Comparison of ENCODE assay signal across 8 cellular contexts in the genomic region with DNA sequence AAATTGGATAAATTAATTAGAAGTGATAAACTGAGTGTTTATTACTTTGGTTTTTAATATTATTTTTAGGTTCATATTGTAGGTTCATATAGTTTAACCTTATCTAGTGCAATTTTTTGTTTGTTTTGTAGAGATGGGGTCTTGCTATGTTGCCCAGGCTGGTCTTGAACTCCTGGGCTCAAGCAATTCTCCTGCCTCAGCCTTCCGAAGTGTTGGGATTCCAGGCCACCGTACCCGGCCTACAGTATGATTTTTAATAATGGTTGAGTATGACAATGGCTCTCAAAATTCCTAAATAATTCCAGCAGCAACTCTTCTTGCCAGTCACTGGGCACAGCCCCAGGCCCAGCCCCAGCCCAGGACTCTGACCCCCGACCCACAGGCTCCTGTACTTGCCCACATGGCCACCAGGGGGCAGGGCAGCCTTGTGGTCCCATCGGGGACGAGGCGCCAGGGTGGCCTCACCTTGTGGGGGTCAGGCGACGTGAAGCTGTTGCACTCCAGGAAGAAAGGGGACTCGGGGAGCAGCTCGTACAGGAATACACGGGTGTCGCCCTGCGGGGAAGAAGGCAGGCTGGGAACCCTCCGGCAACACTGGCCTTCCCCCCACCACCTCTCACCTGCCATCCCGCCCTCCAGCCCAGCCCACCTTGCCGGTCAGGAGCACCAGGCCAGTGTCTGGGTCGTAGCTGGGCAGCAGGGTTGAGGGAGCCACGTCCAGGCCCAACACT. TPM values are rescaled to one million over a fixed set of nuclear protein-coding genes. Genes with fewer than 3 reads are reported as not detected.
A peak's percentile ranks its signal among the peaks of the same experiment; 100 is the strongest.
DNase-seq lines count a peak whose midpoint lies in the region; ATAC-seq and TF ChIP-seq lines count a peak whose summit lies in the region.

No MANE protein-coding gene starts in this region.

- BruUV-seq in Calu3 (replicated peaks; lab: Mats Ljungman, UMichigan), result no TSS peak

- DNase-seq in Calu3, result peak; percentile 87
- DNase-seq in M059J (ENCODE audit: low read depth), result peak; percentile 34
- DNase-seq in activated CD8-positive, alpha-beta memory T cell treated with anti-CD3 and anti-CD28 coated beads for 4 hours (ENCODE audit: low read depth in 2 of 2), result peak; percentile 31 to 49
- no peak for DNase-seq in epithelial cell of esophagus (ENCODE audit: low read depth)
- DNase-seq in neuronal stem cell (ENCODE audit: low spot score), result peak; percentile 72
- peak; percentile 66 to 75 for DNase-seq in thyroid gland
- DNase-seq in SIG-M5 treated with dmso at 0.1 percent for 504 hours (lab: John Stamatoyannopoulos, UW; ENCODE audit: unreplicated experiment), result no peak

- no peak overlapping the region for H3K27ac ChIP-seq in neuronal stem cell (replicated peaks; ENCODE audit: low read length)
- H3K27ac ChIP-seq in thyroid gland, result no peak overlapping the region

- H2BK120ac ChIP-seq in neuronal stem cell (ENCODE audit: low read depth, low read length), result no peak overlapping the region

- CTCF ChIA-PET in Calu3 (lab: Charles Lee), result interaction anchor here (0.6 to 3.7 kb wide), 9 partner anchors 10 to 150 kb away, joined by 3 to 53 read pairs (median 3); no protein-coding TSS in a partner anchor

- no peak overlapping the region for H2AFZ ChIP-seq in neuronal stem cell (ENCODE audit: low read length)

- H3K23ac ChIP-seq in neuronal stem cell (ENCODE audit: low read depth, low read length, poor library complexity), result no peak overlapping the region

- peak overlapping the region; percentile 26 for H2BK15ac ChIP-seq in neuronal stem cell (ENCODE audit: low read length)

- H2AK5ac ChIP-seq in neuronal stem cell (ENCODE audit: low read depth, low read length), result peak overlapping the region; percentile 59

- H3K4me3 ChIP-seq in epithelial cell of esophagus (ENCODE audit: low read length) (no peak overlapping the region), neuronal stem cell (ENCODE audit: low read length in 2 of 2) (no peak overlapping the region), thyroid gland (replicated peaks in 1 of 3) (no peak overlapping the region)

- TF ChIP-seq CTCF in Calu3 (IDR thresholded peaks at IDR 0.05; ENCODE audit: unreplicated experiment) (peak; percentile 100), epithelial cell of esophagus (IDR thresholded peaks at IDR 0.05; ENCODE audit: insufficient read depth, low read depth, low read length, missing control alignments) (peak; percentile 88), thyroid gland (IDR thresholded peaks at IDR 0.05) (peak; percentile 95 to 98 (median 96))

- H3K9me3 Mint-ChIP-seq in Calu3 (ENCODE audit: low read depth, unreplicated experiment), result no peaks in the 10 kb centered on the region

- H3K79me1 ChIP-seq in neuronal stem cell (ENCODE audit: low read depth, low read length), result peaks cover 3% of the 10 kb centered on the region

- H3K27me3 ChIP-seq in neuronal stem cell (ENCODE audit: control insufficient read depth in 3 of 3, insufficient read depth in 3 of 3, low read depth in 1 of 3, low read length in 3 of 3) (no peaks in the 10 kb centered on the region), thyroid gland (no peaks in the 10 kb centered on the region)

- H3K27me3 Mint-ChIP-seq in Calu3 (ENCODE audit: unreplicated experiment), result no peaks in the 10 kb centered on the region

- H4K91ac ChIP-seq in neuronal stem cell (ENCODE audit: low read depth, low read length, poor library complexity), result no peak overlapping the region

- no peak overlapping the region for H3K27ac Mint-ChIP-seq in Calu3 (ENCODE audit: unreplicated experiment)

- intact Hi-C loops in Calu3 (cut with micrococcal nuclease; ENCODE audit: unreplicated experiment), result loop anchor here (1.0 kb wide), 1 partner anchor 43 kb away; no protein-coding TSS in a partner anchor
- intact Hi-C loops in thyroid gland (cut with DNase I), result no loop called here

- no peak overlapping the region for H3K4me2 ChIP-seq in neuronal stem cell (ENCODE audit: insufficient read depth, low read length, poor library complexity, severe bottlenecking)

- WGBS in neuronal stem cell (ENCODE audit: extremely low coverage in 2 of 2, insufficient read length in 2 of 2, insufficient replicate concordance in 1 of 2), 2 donors, result no CpG with 5 or more reads among the region's 19 CpGs
- 56 to 65% methylated on average over 4 of the region's 19 CpGs for WGBS in thyroid gland, 2 donors

- peak overlapping the region; percentile 38 for H3K14ac ChIP-seq in neuronal stem cell (ENCODE audit: low read length)

- H3K18ac ChIP-seq in neuronal stem cell (ENCODE audit: low read length), result no peak overlapping the region

- H3K36me3 ChIP-seq in neuronal stem cell (replicated peaks in 1 of 2; ENCODE audit: control insufficient read depth in 2 of 2, insufficient read depth in 2 of 2, low read length in 2 of 2) (no peaks in the 10 kb centered on the region), thyroid gland (no peaks in the 10 kb centered on the region)

- no peak overlapping the region for H3K9ac ChIP-seq in neuronal stem cell (ENCODE audit: low read depth, low read length, poor library complexity)

- H3K4me3 Mint-ChIP-seq in Calu3 (ENCODE audit: low read depth, unreplicated experiment), result no peak overlapping the region

- no peak overlapping the region for H3K4ac ChIP-seq in neuronal stem cell (ENCODE audit: low read length)

- no peak for ATAC-seq in HG02571 (IDR thresholded peaks at IDR 0.05; ENCODE audit: unreplicated experiment)

- no peak overlapping the region for H2BK12ac ChIP-seq in neuronal stem cell (ENCODE audit: low read length)

- no peaks in the 10 kb centered on the region for H3K9me3 ChIP-seq in neuronal stem cell (replicated peaks in 1 of 2; ENCODE audit: control insufficient read depth in 2 of 2, insufficient read depth in 1 of 2, low read depth in 1 of 2, low read length in 2 of 2)
- H3K9me3 ChIP-seq in thyroid gland, result no peaks in the 10 kb centered on the region

- H3K4me1 Mint-ChIP-seq in Calu3 (ENCODE audit: low read depth, unreplicated experiment), result peaks cover under 1% of the 10 kb centered on the region

- TF ChIP-seq POLR2A in thyroid gland (IDR thresholded peaks at IDR 0.05), result no peak

- H3K4me1 ChIP-seq in neuronal stem cell (ENCODE audit: control insufficient read depth in 2 of 2, insufficient read depth in 1 of 2, low read depth in 1 of 2, low read length in 2 of 2) (peaks cover 0 to 1% of the 10 kb centered on the region in 2 donors), thyroid gland (peaks cover 10 to 15% of the 10 kb centered on the region in 2 donors)

- peaks cover 40% of the 10 kb centered on the region for H3K36me3 Mint-ChIP-seq in Calu3 (ENCODE audit: insufficient read depth, unreplicated experiment)

- H4K8ac ChIP-seq in neuronal stem cell (ENCODE audit: low read depth, low read length), result no peak overlapping the region

- H2BK5ac ChIP-seq in neuronal stem cell (ENCODE audit: low read length), result peak overlapping the region; percentile 54

RNA-seq across cellular contexts. Expression of gene PAM16, which starts 7.9 kb away (rescaled TPM):
- 72.7 and 85.3 TPM in 2 replicates for total RNA-seq in Calu3 (2022)
- 38.6 and 61.5 TPM in 2 replicates for total RNA-seq in M059J (2014; rRNA removed; shearing (Covaris generic))
- polyA plus RNA-seq in neuronal stem cell (2013, experiment 1 of 2), result 76.9 TPM
- polyA plus RNA-seq in neuronal stem cell (2013, experiment 2 of 2), result 74.7 TPM
- total RNA-seq in thyroid gland, result 10 to 100 TPM in 3 of 4 donors, 1 to 10 TPM in 1; 5.6 to 60.2 (median 27.3) TPM

RNA-seq across cellular contexts. Expression of gene VASN, which starts 12.7 kb away (rescaled TPM):
- total RNA-seq in Calu3 (2022) (18.1 and 22.4 TPM in 2 replicates), thyroid gland (10 to 100 TPM; 21.9 to 47.0 (median 28.8) TPM)
- total RNA-seq in M059J (2014; rRNA removed; shearing (Covaris generic)), result 69.9 and 115 TPM in 2 replicates
- 7.8 TPM for polyA plus RNA-seq in neuronal stem cell (2013, experiment 1 of 2)
- 7.6 TPM for polyA plus RNA-seq in neuronal stem cell (2013, experiment 2 of 2)

RNA-seq across cellular contexts. Expression of gene GLIS2, which starts 43.1 kb away (rescaled TPM):
- total RNA-seq in Calu3 (2022), result 22.1 and 24.5 TPM in 2 replicates
- 0.22 and 1.1 TPM in 2 replicates for total RNA-seq in M059J (2014; rRNA removed; shearing (Covaris generic))
- 7.6 TPM for polyA plus RNA-seq in neuronal stem cell (2013, experiment 1 of 2)
- polyA plus RNA-seq in neuronal stem cell (2013, experiment 2 of 2), result 7.9 TPM
- total RNA-seq in thyroid gland, result 1 to 10 TPM; 5.5 to 7.6 (median 6.7) TPM

RNA-seq across cellular contexts. Expression of gene CORO7, which starts 57.4 kb away (rescaled TPM):
- total RNA-seq in Calu3 (2022) (49.7 and 51.0 TPM in 2 replicates), thyroid gland (10 to 100 TPM; 17.9 to 53.7 (median 29.7) TPM)
- 8.7 and 13.1 TPM in 2 replicates for total RNA-seq in M059J (2014; rRNA removed; shearing (Covaris generic))
- 8.9 TPM for polyA plus RNA-seq in neuronal stem cell (2013, experiment 1 of 2)
- 10.3 TPM for polyA plus RNA-seq in neuronal stem cell (2013, experiment 2 of 2)

Comparison
In these comparisons a context has a peak if more than half of its experiments do, and no peak if none do; other contexts are left out.
1. DNase-seq: peak in Calu3 (single experiment), M059J (single experiment), activated CD8-positive, alpha-beta memory T cell treated with anti-CD3 and anti-CD28 coated beads for 4 hours (2 of 2), neuronal stem cell (single experiment) and thyroid gland (2 of 2); none in epithelial cell of esophagus (single experiment) and SIG-M5 treated with dmso at 0.1 percent for 504 hours (single experiment).
2. Peak in every context shown above with its lines, with median percentiles within 50 percentile points of each other: CTCF ChIP-seq.